23 cellular contexts compared by ENCODE assay signal in genomic region chr10:113590581-113590980, GRCh38. TPM values are rescaled to one million over a fixed set of nuclear protein-coding genes. Genes with fewer than 3 reads are reported as not detected.
"Had no signal": no experiment of that assay in that cellular context is flagged by ENCODE, and none has a peak within 500 bp of the region (broad histone marks: within the 10 kb centered on the region; RNA-seq: fewer than 3 reads in every experiment).

No MANE protein-coding gene starts in this region.

- H3K4me3 ChIP-seq: SJSA1, SK-N-MC had no signal

- DNase-seq: KBM-7, MV-4-11, NCI-H1048, NCI-H1105, NCI-H1417, NCI-H1436 treated with DMSO at 0.1 percent for 48 hours, NCI-H1694, NCI-H187 treated with DMSO at 0.1 percent for 48 hours, NCI-H2029 treated with DMSO at 0.1 percent for 48 hours, NCI-H2171 treated with DMSO at 0.1 percent for 48 hours, NCI-H345, NCI-H446 treated with DMSO at 0.1 percent for 48 hours, NCI-H510A treated with DMSO at 0.1 percent for 48 hours, NCI-H526, NCI-H774, Right ventricle myocardium superior, RPMI8226, SIG-M5 had no signal

- H3K36me3 ChIP-seq: SJSA1 had no signal

- H3K4me1 ChIP-seq: SJSA1 had no signal

- H3K9me3 ChIP-seq: SJSA1 had no signal

- H3K27ac ChIP-seq: HL-60, SJSA1, SK-N-MC had no signal

RNA-seq across cellular contexts. Expression of gene HABP2, which starts 37.7 kb away (rescaled TPM):
- total RNA-seq: LHCN-M2, MCF 10A, SJSA1 had no signal
